Comparison of ENCODE assay signal across 17 cellular contexts in the genomic region with DNA sequence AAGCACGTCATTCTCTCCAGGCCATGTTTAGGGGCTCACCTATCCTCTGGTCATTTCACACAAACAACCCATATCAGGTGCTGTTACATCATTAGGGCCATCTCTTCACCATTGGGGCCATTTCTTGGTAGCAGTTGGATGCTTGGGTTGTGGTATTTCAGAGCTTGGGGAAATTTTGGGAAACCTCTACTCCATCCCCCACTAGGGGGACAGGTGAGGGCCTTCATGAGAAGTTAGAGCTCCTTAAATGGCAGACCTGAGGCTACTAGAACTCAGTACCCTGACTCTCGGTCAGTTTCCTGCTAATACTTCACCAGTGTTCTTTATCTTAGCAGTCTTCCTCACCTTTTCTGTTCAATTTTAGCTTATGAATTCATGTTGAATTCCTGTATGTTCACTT. TPM values are rescaled to one million over a fixed set of nuclear protein-coding genes. Genes with fewer than 3 reads are reported as not detected.
DNase-seq lines count a peak whose midpoint lies in the region; ATAC-seq and TF ChIP-seq lines count a peak whose summit lies in the region.
"Had no signal": no experiment of that assay in that cellular context is flagged by ENCODE, and none has a peak within 500 bp of the region (broad histone marks: within the 10 kb centered on the region; RNA-seq: fewer than 3 reads in every experiment).

No MANE protein-coding gene starts in this region.

- H3K27ac Mint-ChIP-seq in progenitor cell of endocrine pancreas (no peak overlapping the region), immature natural killer cell (peak overlapping the region in 2 of 6 donors; percentile 2)

- no peak overlapping the region for H3K27ac ChIP-seq in MM.1S (ENCODE audit: low read length)
- H3K27ac ChIP-seq: BLaER1, epithelial cell of prostate, ovary had no signal

- no peaks in the 10 kb centered on the region; the same call in 1 of the 2 replicates for H3K79me2 ChIP-seq in MM.1S (ENCODE audit: low read length)

- no peak overlapping the region for H2AFZ ChIP-seq in MM.1S (ENCODE audit: low read length)

- H3K27me3 Mint-ChIP-seq in progenitor cell of endocrine pancreas (no peaks in the 10 kb centered on the region), immature natural killer cell (ENCODE audit: low read depth in 3 of 3) (no peaks in the 10 kb centered on the region)
- H3K27me3 Mint-ChIP-seq: central memory CD8-positive, alpha-beta T cell had no signal

- no peaks in the 10 kb centered on the region for H3F3A ChIP-seq in MM.1S (ENCODE audit: insufficient read depth, low read length)

- H3K4me1 Mint-ChIP-seq in progenitor cell of endocrine pancreas (ENCODE audit: low read depth) (peaks cover 5% of the 10 kb centered on the region), immature natural killer cell (peaks cover 0 to 22% of the 10 kb centered on the region in 2 donors)

- H3K9ac ChIP-seq in MM.1S (ENCODE audit: low read length), result no peak overlapping the region
- H3K9ac ChIP-seq: BLaER1 had no signal

- H3K4me3 ChIP-seq in MM.1S (ENCODE audit: low read length), result no peak overlapping the region
- H3K4me3 ChIP-seq in epithelial cell of proximal tubule (ENCODE audit: low read depth, low read length), result no peak overlapping the region
- H3K4me3 ChIP-seq: BLaER1, ovary, tibial nerve had no signal

- no peaks in the 10 kb centered on the region for H3K9me3 Mint-ChIP-seq in progenitor cell of endocrine pancreas (ENCODE audit: low read depth)
- H3K9me3 Mint-ChIP-seq in immature natural killer cell, result no peaks in the 10 kb centered on the region
- H3K9me3 Mint-ChIP-seq: central memory CD8-positive, alpha-beta T cell had no signal

- no peaks in the 10 kb centered on the region for H3K27me3 ChIP-seq in MM.1S (replicated peaks; ENCODE audit: insufficient read depth, low read length)
- H3K27me3 ChIP-seq: BLaER1, ovary, tibial nerve had no signal

- no peaks in the 10 kb centered on the region for H4K20me1 ChIP-seq in MM.1S (ENCODE audit: insufficient read depth, low read length)

- H3K9me3 ChIP-seq in MM.1S (replicated peaks; ENCODE audit: insufficient read depth, low read length), result no peaks in the 10 kb centered on the region
- H3K9me3 ChIP-seq: BLaER1, ovary, tibial nerve had no signal

- TF ChIP-seq CTCF in MM.1S (IDR thresholded peaks at IDR 0.05; ENCODE audit: low read length), result peak; percentile 12; the same call in 1 of the 2 replicates
- TF ChIP-seq CTCF in epithelial cell of proximal tubule (conservative IDR thresholded peaks at IDR 0.05; ENCODE audit: low read depth, low read length), result peak; percentile 34
- peak; percentile 34 for TF ChIP-seq CTCF in progenitor cell of endocrine pancreas (IDR thresholded peaks at IDR 0.05; ENCODE audit: unreplicated experiment)

- peak; percentile 39 for DNase-seq in ELF-1 (ENCODE audit: low read depth, low spot score)
- no peak for DNase-seq in MM.1S
- no peak for DNase-seq in epithelial cell of proximal tubule (ENCODE audit: low read depth)
- DNase-seq in progenitor cell of endocrine pancreas (ENCODE audit: low spot score, unreplicated experiment), result no peak
- DNase-seq in cerebellar nuclear complex (lab: John Stamatoyannopoulos, UW), result no peak
- no peak for DNase-seq in immature natural killer cell
- DNase-seq: activated naive CD4-positive, alpha-beta T cell treated with anti-CD3 and anti-CD28 coated beads, Interleukin-2, amount 50 U/mL, for 16 hours; KBM-7; NCI-H524 treated with DMSO at 0.1 percent for 48 hours; ovary had no signal

- H3K4me2 ChIP-seq in MM.1S (ENCODE audit: low read depth, low read length), result no peak overlapping the region
- H3K4me2 ChIP-seq: BLaER1 had no signal

- ATAC-seq in GM21786 (IDR thresholded peaks at IDR 0.05; ENCODE audit: unreplicated experiment) (no peak), HG03175 (IDR thresholded peaks at IDR 0.05; ENCODE audit: unreplicated experiment) (no peak)
- ATAC-seq: Panc1 had no signal

- no peaks in the 10 kb centered on the region for H3K36me3 ChIP-seq in MM.1S (replicated peaks; ENCODE audit: insufficient read depth, low read length)
- H3K36me3 ChIP-seq: ovary had no signal

- H3K36me3 Mint-ChIP-seq in progenitor cell of endocrine pancreas (ENCODE audit: insufficient read depth) (peaks cover 19% of the 10 kb centered on the region), immature natural killer cell (peaks cover 8 to 33% (median 21%) of the 10 kb centered on the region in 3 donors)

- no peaks in the 10 kb centered on the region for H3K4me1 ChIP-seq in MM.1S (ENCODE audit: low read length)

- no peaks in the 10 kb centered on the region for H3K9me2 ChIP-seq in MM.1S (replicated peaks; ENCODE audit: insufficient read depth, low read length)

- H3K4me3 Mint-ChIP-seq in progenitor cell of endocrine pancreas (ENCODE audit: low read depth), result no peak overlapping the region
- no peak overlapping the region for H3K4me3 Mint-ChIP-seq in immature natural killer cell
- H3K4me3 Mint-ChIP-seq: central memory CD8-positive, alpha-beta T cell had no signal

RNA-seq across cellular contexts. Expression of gene ZNF827, which starts 50.2 kb away (rescaled TPM):
- 14.1 and 17.4 TPM in 2 replicates for total RNA-seq in epithelial cell of proximal tubule
- total RNA-seq in progenitor cell of endocrine pancreas, result 49.2 and 50.2 TPM in 2 replicates
- polyA plus RNA-seq in immature natural killer cell, result 1 to 10 TPM; 1.5 to 4.6 (median 1.7) TPM
